In the genomic region with DNA sequence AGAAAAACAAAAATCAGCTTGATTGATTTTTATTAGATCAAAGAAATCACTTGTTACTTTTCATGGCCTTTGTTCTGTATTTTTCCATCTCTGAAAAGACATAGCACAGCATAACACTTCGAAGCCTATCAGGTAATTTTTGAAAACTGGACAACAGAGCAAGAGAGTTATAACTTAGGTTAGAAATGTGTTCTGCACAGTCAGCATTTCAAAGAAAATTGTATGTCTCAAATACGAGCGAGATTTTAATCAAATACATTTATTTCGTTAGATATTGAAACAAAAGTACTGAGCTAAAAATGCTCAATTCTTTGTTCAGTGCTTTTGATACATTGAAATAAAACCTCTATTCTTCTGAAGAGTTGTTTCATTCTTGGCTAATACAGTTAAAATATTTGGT, we compare ENCODE assay signal across 21 cellular contexts.
A peak's percentile ranks its signal among the peaks of the same experiment; 100 is the strongest.
DNase-seq lines count a peak whose midpoint lies in the region; ATAC-seq and TF ChIP-seq lines count a peak whose summit lies in the region.
"Had no signal": no experiment of that assay in that cellular context is flagged by ENCODE, and none has a peak within 500 bp of the region (broad histone marks: within the 10 kb centered on the region; RNA-seq: fewer than 3 reads in every experiment).

No MANE protein-coding gene starts in this region.

- no peak overlapping the region for H4K5ac ChIP-seq in IMR-90 (ENCODE audit: low read depth, low read length)

- POLR2A ChIA-PET in IMR-90 (lab: Charles Lee; ENCODE audit: unreplicated experiment), result no interaction called here

- no peak overlapping the region for H2BK5ac ChIP-seq in IMR-90 (ENCODE audit: low read depth, low read length, poor library complexity, severe bottlenecking)

- 84% methylated on average over 4 of the region's 4 CpGs for WGBS in mammary epithelial cell (ENCODE audit: low coverage, missing lambda C conversion rate)
- no CpG with 5 or more reads among the region's 4 CpGs for WGBS in IMR-90 (ENCODE audit: extremely low coverage in 2 of 2, insufficient read length in 1 of 2), 2 experiments

- no peak for TF ChIP-seq RAD21 in IMR-90 (IDR thresholded peaks at IDR 0.05; ENCODE audit: low read length)

- H2BK15ac ChIP-seq in IMR-90 (ENCODE audit: low read depth, low read length), result no peak overlapping the region

- H3K79me1 ChIP-seq in IMR-90 (ENCODE audit: low read depth in 1 of 2, low read length in 2 of 2), result no peaks in the 10 kb centered on the region

- TF ChIP-seq POLR2A in breast epithelium (IDR thresholded peaks at IDR 0.05) (no peak), IMR-90 (IDR thresholded peaks at IDR 0.05; ENCODE audit: low read depth, low read length) (no peak)

- H3K14ac ChIP-seq in IMR-90 (replicated peaks; ENCODE audit: low read depth, low read length), result no peak overlapping the region

- peak overlapping the region; percentile 85 for H2AFZ ChIP-seq in mammary epithelial cell (ENCODE audit: low read depth, low read length)
- H2AFZ ChIP-seq in IMR-90 (replicated peaks; ENCODE audit: low read length, poor library complexity), result no peak overlapping the region
- H2AFZ ChIP-seq: GM23338 had no signal

- H3K27me3 ChIP-seq in mammary epithelial cell (ENCODE audit: insufficient read depth, low read length), result no peaks in the 10 kb centered on the region
- H3K27me3 ChIP-seq in breast epithelium, result no peaks in the 10 kb centered on the region
- no peaks in the 10 kb centered on the region for H3K27me3 ChIP-seq in IMR-90 (ENCODE audit: control insufficient read depth, insufficient read depth, low read length)
- H3K27me3 ChIP-seq: BE2C; BLaER1 treated with 17β-estradiol and CSF1 and Interleukin-3, amounts not matched to agents 10 nM and 100 nM had no signal

- no peak overlapping the region for H3K56ac ChIP-seq in IMR-90 (ENCODE audit: extremely low read depth, insufficient read depth, low read length)

- no peak overlapping the region for H3K23ac ChIP-seq in IMR-90 (ENCODE audit: low read depth, low read length)

- H2BK120ac ChIP-seq in IMR-90 (ENCODE audit: low read depth, low read length), result no peak overlapping the region

- H4K8ac ChIP-seq in IMR-90 (ENCODE audit: low read depth in 2 of 2, low read length in 2 of 2), result no peak overlapping the region

- peak overlapping the region; percentile 83 for H3K27ac Mint-ChIP-seq in mesothelial cell of epicardium
- H3K27ac Mint-ChIP-seq: CD14-positive monocyte; CD4-positive, alpha-beta T cell; CD8-positive, alpha-beta memory T cell; HFFc6 had no signal

- no peak overlapping the region for H3K4me3 ChIP-seq in mammary epithelial cell (replicated peaks in 1 of 3; ENCODE audit: insufficient read depth in 1 of 3, low read depth in 2 of 3, low read length in 3 of 3)
- no peak overlapping the region for H3K4me3 ChIP-seq in breast epithelium
- H3K4me3 ChIP-seq in IMR-90 (ENCODE audit: insufficient read depth, low read depth, low read length), result no peak overlapping the region
- H3K4me3 ChIP-seq: BLaER1 treated with 17β-estradiol and CSF1 and Interleukin-3, amounts not matched to agents 10 nM and 100 nM; GM23338; HAP-1 had no signal

- no peak overlapping the region for H3K18ac ChIP-seq in IMR-90 (ENCODE audit: low read depth, low read length)

- dilution Hi-C loops in mammary epithelial cell (cut with HindIII; ENCODE audit: low sequenced_read_pairs), result no loop called here
- dilution Hi-C loops in IMR-90 (cut with HindIII; ENCODE audit: low sequenced_read_pairs, unreplicated experiment), result no loop called here

- H3K27me3 Mint-ChIP-seq in mesothelial cell of epicardium (ENCODE audit: low read depth), result no peaks in the 10 kb centered on the region
- H3K27me3 Mint-ChIP-seq: CD4-positive, alpha-beta T cell; CD8-positive, alpha-beta memory T cell had no signal

- H2AK5ac ChIP-seq in IMR-90 (ENCODE audit: low read depth, low read length), result no peak overlapping the region

- H3K4me1 ChIP-seq in mammary epithelial cell (ENCODE audit: insufficient read depth, low read length), result peaks cover 8% of the 10 kb centered on the region
- no peaks in the 10 kb centered on the region for H3K4me1 ChIP-seq in breast epithelium
- H3K4me1 ChIP-seq in IMR-90 (ENCODE audit: control insufficient read depth, insufficient read depth, low read length), result no peaks in the 10 kb centered on the region
- H3K4me1 ChIP-seq: BE2C; BLaER1 treated with 17β-estradiol and CSF1 and Interleukin-3, amounts not matched to agents 10 nM and 100 nM; HAP-1 had no signal

- no peak overlapping the region for H3K27ac ChIP-seq in mammary epithelial cell (ENCODE audit: insufficient read depth, low read depth, low read length)
- H3K27ac ChIP-seq in breast epithelium, result no peak overlapping the region
- no peak overlapping the region for H3K27ac ChIP-seq in IMR-90 (ENCODE audit: insufficient read depth, low read length)
- H3K27ac ChIP-seq: 22Rv1; BLaER1 treated with 17β-estradiol and CSF1 and Interleukin-3, amounts not matched to agents 10 nM and 100 nM had no signal

- H3K9ac ChIP-seq in mammary epithelial cell (ENCODE audit: insufficient read depth, low read length), result no peak overlapping the region
- no peak overlapping the region for H3K9ac ChIP-seq in IMR-90 (ENCODE audit: low read depth, low read length)
- H3K9ac ChIP-seq: BLaER1 treated with 17β-estradiol and CSF1 and Interleukin-3, amounts not matched to agents 10 nM and 100 nM had no signal

- H3K9me3 ChIP-seq in mammary epithelial cell (replicated peaks; ENCODE audit: insufficient read depth, low read length) (no peaks in the 10 kb centered on the region), breast epithelium (no peaks in the 10 kb centered on the region), IMR-90 (ENCODE audit: control insufficient read depth, insufficient read depth, low read length) (peaks cover 14% of the 10 kb centered on the region)
- H3K9me3 ChIP-seq: BE2C; BLaER1 treated with 17β-estradiol and CSF1 and Interleukin-3, amounts not matched to agents 10 nM and 100 nM; HAP-1 had no signal

- CTCF ChIA-PET in mammary epithelial cell (lab: Charles Lee; ENCODE audit: low non-redundant PET) (no interaction called here), IMR-90 (lab: Yijun Ruan, JAX) (no interaction called here)

- H2BK20ac ChIP-seq in IMR-90 (ENCODE audit: low read depth, low read length), result no peak overlapping the region

- ATAC-seq in IMR-90 (ENCODE audit: low read depth) (no peak), HG03520 (IDR thresholded peaks at IDR 0.05; ENCODE audit: unreplicated experiment) (no peak)
- ATAC-seq: GM23338 had no signal

- H4K20me1 ChIP-seq in mammary epithelial cell (ENCODE audit: insufficient read depth, low read length) (no peaks in the 10 kb centered on the region), IMR-90 (ENCODE audit: insufficient read depth, low read length) (no peaks in the 10 kb centered on the region)
- H4K20me1 ChIP-seq: BLaER1 treated with 17β-estradiol and CSF1 and Interleukin-3, amounts not matched to agents 10 nM and 100 nM had no signal

- no peak overlapping the region for H4K91ac ChIP-seq in IMR-90 (ENCODE audit: insufficient read depth, low read depth, low read length)

- no peaks in the 10 kb centered on the region for H3K79me2 ChIP-seq in mammary epithelial cell (ENCODE audit: insufficient read depth, low read length)

- no peaks in the 10 kb centered on the region for H3K36me3 ChIP-seq in mammary epithelial cell (ENCODE audit: insufficient read depth, low read length)
- no peaks in the 10 kb centered on the region for H3K36me3 ChIP-seq in breast epithelium
- no peaks in the 10 kb centered on the region for H3K36me3 ChIP-seq in IMR-90 (ENCODE audit: control insufficient read depth, insufficient read depth, low read length)
- H3K36me3 ChIP-seq: BE2C; BLaER1 treated with 17β-estradiol and CSF1 and Interleukin-3, amounts not matched to agents 10 nM and 100 nM; HAP-1 had no signal

- TF ChIP-seq CTCF in mammary epithelial cell (conservative IDR thresholded peaks at IDR 0.05 in 1 of 2, IDR thresholded peaks at IDR 0.05 in 1 of 2; ENCODE audit: extremely low read depth in 1 of 2, insufficient read depth in 1 of 2, low read depth in 1 of 2, low read length in 2 of 2) (no peak), breast epithelium (IDR thresholded peaks at IDR 0.05) (no peak), IMR-90 (conservative IDR thresholded peaks at IDR 0.05; ENCODE audit: low read depth, low read length) (no peak), mesothelial cell of epicardium (IDR thresholded peaks at IDR 0.05; ENCODE audit: unreplicated experiment) (no peak)

- H3K9me3 Mint-ChIP-seq in mesothelial cell of epicardium, result no peaks in the 10 kb centered on the region
- H3K9me3 Mint-ChIP-seq: CD4-positive, alpha-beta T cell; GM23338 had no signal

- no peak overlapping the region for H3K4me3 Mint-ChIP-seq in mesothelial cell of epicardium
- H3K4me3 Mint-ChIP-seq: CD14-positive monocyte; CD4-positive, alpha-beta T cell; CD8-positive, alpha-beta memory T cell; GM23338; HFFc6 had no signal

- BruUV-seq in mammary epithelial cell (replicated peaks; lab: Mats Ljungman, UMichigan), result no TSS peak
- no TSS peak for BruUV-seq in IMR-90 (replicated peaks; lab: Mats Ljungman, UMichigan)

- DNase-seq in mammary epithelial cell (no peak), breast epithelium (ENCODE audit: low spot score in 2 of 2) (no peak), IMR-90 (no peak), mesothelial cell of epicardium (ENCODE audit: low spot score in 2 of 2, unreplicated experiment in 2 of 2) (no peak), cerebellar cortex (ENCODE audit: low spot score) (no peak)
- DNase-seq: ACHN; AML-193; BE2C; Calu3; CD4-positive, alpha-beta T cell; CD8-positive, alpha-beta memory T cell; DMS53; DMS79 treated with DMSO at 0.1 percent for 48 hours; GF-D8; HFFc6 had no signal

- peaks cover 19% of the 10 kb centered on the region for H3K4me1 Mint-ChIP-seq in mesothelial cell of epicardium
- H3K4me1 Mint-ChIP-seq: CD14-positive monocyte; CD8-positive, alpha-beta memory T cell; GM23338 had no signal

- H3K9me1 ChIP-seq in IMR-90 (ENCODE audit: insufficient read depth, low read length), result no peaks in the 10 kb centered on the region

- no peaks in the 10 kb centered on the region for H3K36me3 Mint-ChIP-seq in mesothelial cell of epicardium
- H3K36me3 Mint-ChIP-seq: CD14-positive monocyte; CD8-positive, alpha-beta memory T cell had no signal

- H3K4me2 ChIP-seq in mammary epithelial cell (ENCODE audit: insufficient read depth, low read depth, low read length) (no peak overlapping the region), IMR-90 (ENCODE audit: low read depth, low read length) (no peak overlapping the region)
- H3K4me2 ChIP-seq: BLaER1 treated with 17β-estradiol and CSF1 and Interleukin-3, amounts not matched to agents 10 nM and 100 nM; GM23338 had no signal

- in situ Hi-C loops in mammary epithelial cell (cut with MboI; ENCODE audit: low sequenced_read_pairs in 2 of 2), result no loop called here
- in situ Hi-C loops in IMR-90 (cut with MboI; ENCODE audit: low sequenced_read_pairs), result no loop called here

- H3K4ac ChIP-seq in IMR-90 (ENCODE audit: low read depth, low read length), result no peak overlapping the region

- intact Hi-C loops in mammary epithelial cell (cut with micrococcal nuclease) (no loop called here), breast epithelium (cut with DNase I; ENCODE audit: low total_unique reads) (no loop called here), IMR-90 (cut with micrococcal nuclease) (no loop called here)

- H2AK9ac ChIP-seq in IMR-90 (replicated peaks; ENCODE audit: low read depth, low read length, poor library complexity), result no peak overlapping the region

TF ChIP-seq in IMR-90, 13 proteins besides CTCF, POLR2A, EP300 and RAD21:
- TF ChIP-seq SMC3 (IDR thresholded peaks at IDR 0.05; ENCODE audit: low read depth, low read length) (no peak), MAFK (IDR thresholded peaks at IDR 0.05; ENCODE audit: low read depth, low read length) (peak; percentile 95)
